Comparison of ENCODE assay signal across 19 cellular contexts in genomic region chr17:72771734-72772133, GRCh38.
"Had no signal": no experiment of that assay in that cellular context is flagged by ENCODE, and none has a peak within 500 bp of the region (broad histone marks: within the 10 kb centered on the region; RNA-seq: fewer than 3 reads in every experiment).

No MANE protein-coding gene starts in this region.

- H3K4me3 Mint-ChIP-seq: activated CD4-positive, alpha-beta T cell treated with anti-CD3 and anti-CD28 coated beads for 36 hours; activated naive CD4-positive, alpha-beta T cell treated with anti-CD3 and anti-CD28 coated beads, Interleukin-2, amount 50 U/mL, for 24 hours; mesothelial cell of epicardium; nephron had no signal

- H3K27ac ChIP-seq: adrenal gland, breast epithelium, gastrocnemius medialis, heart right ventricle, tibial nerve had no signal

- H3K27me3 ChIP-seq: adrenal gland, breast epithelium, gastrocnemius medialis, heart right ventricle, tibial nerve had no signal

- H3K4me3 ChIP-seq: adrenal gland, breast epithelium, gastrocnemius medialis, heart right ventricle, lung, tibial nerve had no signal

- H3K9me3 Mint-ChIP-seq: activated naive CD4-positive, alpha-beta T cell treated with anti-CD3 and anti-CD28 coated beads, Interleukin-2, amount 50 U/mL, for 24 hours had no signal

- H3K4me1 Mint-ChIP-seq: activated CD4-positive, alpha-beta T cell treated with anti-CD3 and anti-CD28 coated beads for 36 hours; activated naive CD4-positive, alpha-beta T cell treated with anti-CD3 and anti-CD28 coated beads, Interleukin-2, amount 50 U/mL, for 24 hours; nephron had no signal

- H3K27ac Mint-ChIP-seq: activated CD4-positive, alpha-beta T cell treated with anti-CD3 and anti-CD28 coated beads for 36 hours; activated naive CD4-positive, alpha-beta T cell treated with anti-CD3 and anti-CD28 coated beads, Interleukin-2, amount 50 U/mL, for 24 hours; mesothelial cell of epicardium; nephron; progenitor cell of endocrine pancreas had no signal

- H3K27me3 Mint-ChIP-seq: activated CD4-positive, alpha-beta T cell treated with anti-CD3 and anti-CD28 coated beads for 36 hours; activated naive CD4-positive, alpha-beta T cell treated with anti-CD3 and anti-CD28 coated beads, Interleukin-2, amount 50 U/mL, for 24 hours had no signal

- FAIRE-seq: astrocyte, TTC549 had no signal

- DNase-seq: activated CD4-positive, alpha-beta T cell treated with anti-CD3 and anti-CD28 coated beads for 36 hours; activated CD4-positive, alpha-beta T cell treated with anti-CD3 and anti-CD28 coated beads, Interleukin-2, amount 50 U/mL, for 48 hours; activated gamma-delta T cell; adrenal gland; cerebellar nuclear complex; cortex of kidney; gastrocnemius medialis; heart right ventricle; occipital lobe; stimulated activated naive CD8-positive, alpha-beta T cell treated with anti-CD3 and anti-CD28 coated beads, Interleukin-15, Interleukin-2, amounts not matched to agents 100 U/mL and 50 U/mL, for 24 hours had no signal

- ATAC-seq: activated CD4-positive, alpha-beta T cell treated with anti-CD3 and anti-CD28 coated beads for 36 hours; gastrocnemius medialis; heart right ventricle; stimulated activated naive CD8-positive, alpha-beta T cell treated with anti-CD3 and anti-CD28 coated beads, Interleukin-15, Interleukin-2, amounts not matched to agents 100 U/mL and 50 U/mL, for 24 hours had no signal

- H3K9me3 ChIP-seq: adrenal gland, gastrocnemius medialis had no signal

- H3K4me1 ChIP-seq: adrenal gland, breast epithelium, gastrocnemius medialis, heart right ventricle, tibial nerve had no signal

- H3K36me3 ChIP-seq: adrenal gland, breast epithelium, gastrocnemius medialis had no signal
